ENCODE assay signal across 12 cellular contexts in the genomic region with DNA sequence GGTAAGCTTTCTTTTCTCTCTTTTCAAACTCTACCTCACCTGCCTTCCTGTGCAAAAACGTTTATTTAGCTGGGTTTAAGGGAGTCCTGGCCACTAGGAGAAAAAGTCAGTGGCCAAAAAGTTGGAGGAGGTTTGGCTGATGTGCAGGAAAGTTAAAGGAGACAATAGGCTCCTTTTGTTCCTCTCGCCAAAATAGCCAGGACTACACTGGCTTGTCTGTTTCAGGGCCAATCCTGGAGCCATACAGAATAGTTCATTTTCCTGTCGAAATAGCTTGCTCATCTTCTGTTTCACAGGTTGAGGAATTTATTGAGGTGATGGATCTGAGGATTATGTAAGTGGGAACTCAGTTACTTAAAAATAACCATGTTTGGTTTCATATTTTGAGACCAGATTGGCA. TPM values are rescaled to one million over a fixed set of nuclear protein-coding genes. Genes with fewer than 3 reads are reported as not detected.
DNase-seq lines count a peak whose midpoint lies in the region; ATAC-seq, FAIRE-seq and TF ChIP-seq lines count a peak whose summit lies in the region.
"Had no signal": no experiment of that assay in that cellular context is flagged by ENCODE, and none has a peak within 500 bp of the region (broad histone marks: within the 10 kb centered on the region; RNA-seq: fewer than 3 reads in every experiment).

No MANE protein-coding gene starts in this region.

- ATAC-seq in heart right ventricle (peak in 2 of 8 donors; percentile 38 to 41), HG02840 (IDR thresholded peaks at IDR 0.05; ENCODE audit: low FRiP score, unreplicated experiment) (no peak)
- ATAC-seq: naive thymus-derived CD8-positive, alpha-beta T cell had no signal

- H3K4me1 ChIP-seq in heart right ventricle (no peaks in the 10 kb centered on the region), iPS DF 6.9 (ENCODE audit: control insufficient read depth, insufficient read depth, low read length) (no peaks in the 10 kb centered on the region)

- TF ChIP-seq POLR2A in GM12891 (IDR thresholded peaks at IDR 0.05; ENCODE audit: low read depth, low read length): no peak

- 3 to 6% methylated on average over 3 of the region's 3 CpGs for WGBS in heart right ventricle, 2 donors
- WGBS in iPS DF 6.9 (ENCODE audit: insufficient coverage, insufficient read length): no CpG with 5 or more reads among the region's 3 CpGs

- peak overlapping the region in 5 of 10 donors; percentile 34 to 48 (median 41) for H3K27ac ChIP-seq in heart right ventricle
- H3K27ac ChIP-seq in iPS DF 6.9 (ENCODE audit: low read length): no peak overlapping the region

- no peak for TF ChIP-seq CTCF in heart right ventricle (IDR thresholded peaks at IDR 0.05)

- no peaks in the 10 kb centered on the region for H3K36me3 ChIP-seq in heart right ventricle
- H3K36me3 ChIP-seq in iPS DF 6.9 (ENCODE audit: control insufficient read depth, insufficient read depth, low read length): no peaks in the 10 kb centered on the region

- DNase-seq in heart right ventricle: no peak
- no peak for DNase-seq in cardiac septum (ENCODE audit: low spot score)
- no peak for DNase-seq in iPS DF 6.9 (ENCODE audit: low read depth, low spot score)
- peak; percentile 48 for DNase-seq in pons (ENCODE audit: low spot score)
- DNase-seq in NK-92 treated with Interleukin-12 subunit alpha and Interleukin-12 subunit beta, amount 100 ng/mL, for 24 hours (lab: John Stamatoyannopoulos, UW): no peak
- no peak for DNase-seq in NCI-H1417 (lab: John Stamatoyannopoulos, UW)
- no peak for DNase-seq in GM12891 (ENCODE audit: insufficient read length, low spot score)
- DNase-seq: GF-D8; naive thymus-derived CD8-positive, alpha-beta T cell; NCI-H1417 treated with DMSO at 0.1 percent for 48 hours had no signal

- intact Hi-C loops in heart right ventricle (cut with DNase I) (no loop called here), cardiac septum (cut with DNase I) (no loop called here)

- H3K4me3 ChIP-seq in heart right ventricle (peak overlapping the region in 9 of 10 donors; percentile 4 to 56 (median 49)), iPS DF 6.9 (ENCODE audit: low read length) (peak overlapping the region; percentile 47; the same call in 1 of the 2 replicates)

- H3K9me3 ChIP-seq in heart right ventricle (no peaks in the 10 kb centered on the region), iPS DF 6.9 (ENCODE audit: control insufficient read depth, insufficient read depth, low read length) (no peaks in the 10 kb centered on the region)

- H3K27me3 ChIP-seq in heart right ventricle (peaks cover 0 to 36% (median 0%) of the 10 kb centered on the region in 7 donors), iPS DF 6.9 (ENCODE audit: control insufficient read depth, insufficient read depth, low read length) (no peaks in the 10 kb centered on the region)

- FAIRE-seq in GM12891 (lab: Jason Lieb, UNC): no peak
- FAIRE-seq: bronchial epithelial cell had no signal

TF ChIP-seq in GM12891, 5 proteins besides CTCF, POLR2A, EP300 and RAD21:
- no peak for TF ChIP-seq PAX5 (IDR thresholded peaks at IDR 0.05; ENCODE audit: insufficient read depth, low read length, severe bottlenecking)

RNA-seq across cellular contexts. Expression of a gene that starts 0.4 kb away (rescaled TPM):
- total RNA-seq in heart right ventricle (10 to 100 TPM in 9 of 10 donors, 1 to 10 TPM in 1; 9.1 to 48.5 (median 27.8) TPM), cardiac septum (47.7 TPM)
- polyA plus RNA-seq in heart right ventricle: 1 to 10 TPM; 3.8 to 6.7 TPM
- 0.37 TPM for polyA plus RNA-seq in GM12891 (2012; ENCODE audit: low read depth, missing spikeins)
- total RNA-seq: naive thymus-derived CD8-positive, alpha-beta T cell had no signal
